ENCODE assay signal across 10 cellular contexts in the genomic region with DNA sequence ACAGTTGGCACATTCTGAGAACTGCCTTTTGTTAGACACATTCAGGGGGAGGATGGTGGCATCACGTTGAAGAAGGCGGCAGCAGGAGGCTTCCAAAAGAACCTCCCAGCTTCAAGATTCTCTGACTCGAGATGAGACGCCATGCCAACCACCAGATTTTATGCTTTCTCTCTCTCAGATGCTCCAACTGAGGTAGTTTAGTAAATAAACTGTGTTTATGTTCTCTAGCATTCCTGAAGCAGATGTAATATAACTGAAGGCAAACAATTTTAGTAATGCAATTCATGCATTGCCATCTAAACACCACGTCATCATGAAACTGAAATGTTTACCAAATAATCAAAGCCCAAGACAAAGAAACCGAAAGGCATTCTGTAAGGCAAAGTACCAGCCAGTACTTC.
DNase-seq lines count a peak whose midpoint lies in the region; ATAC-seq, FAIRE-seq and TF ChIP-seq lines count a peak whose summit lies in the region.
"Had no signal": no experiment of that assay in that cellular context is flagged by ENCODE, and none has a peak within 500 bp of the region (broad histone marks: within the 10 kb centered on the region; RNA-seq: fewer than 3 reads in every experiment).

No MANE protein-coding gene starts in this region.

- dilution Hi-C loops in mammary epithelial cell (cut with HindIII; ENCODE audit: low sequenced_read_pairs): no loop called here

- no peaks in the 10 kb centered on the region for H3K9me3 ChIP-seq in breast epithelium
- H3K9me3 ChIP-seq in mammary epithelial cell (replicated peaks; ENCODE audit: insufficient read depth, low read length): no peaks in the 10 kb centered on the region
- no peaks in the 10 kb centered on the region for H3K9me3 ChIP-seq in adipocyte (ENCODE audit: control insufficient read depth, low read length)
- no peaks in the 10 kb centered on the region for H3K9me3 ChIP-seq in esophagus squamous epithelium

- H3K36me3 ChIP-seq in breast epithelium: no peaks in the 10 kb centered on the region
- no peaks in the 10 kb centered on the region for H3K36me3 ChIP-seq in mammary epithelial cell (ENCODE audit: insufficient read depth, low read length)
- H3K36me3 ChIP-seq in adipocyte (ENCODE audit: control insufficient read depth, insufficient read depth, low read length, severe bottlenecking): no peaks in the 10 kb centered on the region
- no peaks in the 10 kb centered on the region for H3K36me3 ChIP-seq in esophagus squamous epithelium

- CTCF ChIA-PET in mammary epithelial cell (lab: Charles Lee; ENCODE audit: low non-redundant PET): no interaction called here

- H4K20me1 ChIP-seq in mammary epithelial cell (ENCODE audit: insufficient read depth, low read length): no peaks in the 10 kb centered on the region

- TF ChIP-seq CTCF in breast epithelium (IDR thresholded peaks at IDR 0.05) (no peak), mammary epithelial cell (conservative IDR thresholded peaks at IDR 0.05 in 1 of 2, IDR thresholded peaks at IDR 0.05 in 1 of 2; ENCODE audit: extremely low read depth in 1 of 2, insufficient read depth in 1 of 2, low read depth in 1 of 2, low read length in 2 of 2) (no peak), esophagus squamous epithelium (IDR thresholded peaks at IDR 0.05) (no peak)

- no TSS peak for BruUV-seq in mammary epithelial cell (replicated peaks; lab: Mats Ljungman, UMichigan)

- intact Hi-C loops in breast epithelium (cut with DNase I; ENCODE audit: low total_unique reads): no loop called here
- intact Hi-C loops in mammary epithelial cell (cut with micrococcal nuclease): no loop called here
- intact Hi-C loops in esophagus squamous epithelium (cut with DNase I): no loop called here

- H3K4me1 ChIP-seq in breast epithelium (peaks cover 0 to 7% of the 10 kb centered on the region in 2 donors), mammary epithelial cell (ENCODE audit: insufficient read depth, low read length) (no peaks in the 10 kb centered on the region), adipocyte (ENCODE audit: control insufficient read depth, insufficient read depth, low read length) (peaks cover 11% of the 10 kb centered on the region), esophagus squamous epithelium (peaks cover 0 to 8% (median 0%) of the 10 kb centered on the region in 3 donors)

- peak overlapping the region; percentile 29 to 55 for H3K27ac ChIP-seq in breast epithelium
- no peak overlapping the region for H3K27ac ChIP-seq in mammary epithelial cell (ENCODE audit: insufficient read depth, low read depth, low read length)
- peak overlapping the region in 2 of 4 donors; percentile 44 to 47 for H3K27ac ChIP-seq in esophagus squamous epithelium
- H3K27ac ChIP-seq: BLaER1 had no signal

- no peak overlapping the region for H2AFZ ChIP-seq in mammary epithelial cell (ENCODE audit: low read depth, low read length)

- FAIRE-seq in HTR-8/SVneo (lab: Jason Lieb, UNC): no peak

- H3K9ac ChIP-seq in mammary epithelial cell (ENCODE audit: insufficient read depth, low read length): no peak overlapping the region
- no peak overlapping the region for H3K9ac ChIP-seq in adipocyte (ENCODE audit: low read length)
- H3K9ac ChIP-seq: BLaER1 had no signal

- H3K4me3 ChIP-seq in breast epithelium: peak overlapping the region in 1 of 3 donors; percentile 27
- no peak overlapping the region for H3K4me3 ChIP-seq in mammary epithelial cell (replicated peaks in 1 of 3; ENCODE audit: insufficient read depth in 1 of 3, low read depth in 2 of 3, low read length in 3 of 3)
- no peak overlapping the region for H3K4me3 ChIP-seq in adipocyte (ENCODE audit: low read length)
- H3K4me3 ChIP-seq in esophagus squamous epithelium: peak overlapping the region in 1 of 4 donors; percentile 33
- H3K4me3 ChIP-seq: BLaER1 had no signal

- no peaks in the 10 kb centered on the region for H3K27me3 ChIP-seq in breast epithelium
- no peaks in the 10 kb centered on the region for H3K27me3 ChIP-seq in mammary epithelial cell (ENCODE audit: insufficient read depth, low read length)
- H3K27me3 ChIP-seq in adipocyte (replicated peaks; ENCODE audit: control insufficient read depth, insufficient read depth, low read length): no peaks in the 10 kb centered on the region
- H3K27me3 ChIP-seq in esophagus squamous epithelium: no peaks in the 10 kb centered on the region
- H3K27me3 ChIP-seq: BLaER1 had no signal

- WGBS in mammary epithelial cell (ENCODE audit: low coverage, missing lambda C conversion rate): 41% methylated on average over 6 of the region's 6 CpGs
- 43 to 45% methylated on average over 6 of the region's 6 CpGs for WGBS in esophagus squamous epithelium, 2 donors

- no peak for DNase-seq in breast epithelium (ENCODE audit: low spot score in 2 of 2)
- no peak for DNase-seq in mammary epithelial cell
- peak; percentile 21 for DNase-seq in adipocyte (ENCODE audit: low read depth)
- no peak for DNase-seq in esophagus squamous epithelium (lab: John Stamatoyannopoulos, UW)
- DNase-seq in HTR-8/SVneo (ENCODE audit: insufficient read length, low spot score): no peak
- DNase-seq in NCI-H1105 treated with DMSO at 0.1 percent for 48 hours (lab: John Stamatoyannopoulos, UW): no peak
- DNase-seq: SW 1271 had no signal

- in situ Hi-C loops in mammary epithelial cell (cut with MboI; ENCODE audit: low sequenced_read_pairs in 2 of 2): no loop called here

- no peaks in the 10 kb centered on the region for H3K79me2 ChIP-seq in mammary epithelial cell (ENCODE audit: insufficient read depth, low read length)

- ATAC-seq in HG03432 (IDR thresholded peaks at IDR 0.05; ENCODE audit: unreplicated experiment) (peak; percentile 75), HG02852 (IDR thresholded peaks at IDR 0.05; ENCODE audit: unreplicated experiment) (no peak)

- H3K4me2 ChIP-seq in mammary epithelial cell (ENCODE audit: insufficient read depth, low read depth, low read length): no peak overlapping the region
- H3K4me2 ChIP-seq: BLaER1 had no signal

- TF ChIP-seq POLR2A in breast epithelium (IDR thresholded peaks at IDR 0.05) (no peak), esophagus squamous epithelium (IDR thresholded peaks at IDR 0.05) (no peak)
